Comparison of ENCODE assay signal across 1 cellular context in the genomic region with DNA sequence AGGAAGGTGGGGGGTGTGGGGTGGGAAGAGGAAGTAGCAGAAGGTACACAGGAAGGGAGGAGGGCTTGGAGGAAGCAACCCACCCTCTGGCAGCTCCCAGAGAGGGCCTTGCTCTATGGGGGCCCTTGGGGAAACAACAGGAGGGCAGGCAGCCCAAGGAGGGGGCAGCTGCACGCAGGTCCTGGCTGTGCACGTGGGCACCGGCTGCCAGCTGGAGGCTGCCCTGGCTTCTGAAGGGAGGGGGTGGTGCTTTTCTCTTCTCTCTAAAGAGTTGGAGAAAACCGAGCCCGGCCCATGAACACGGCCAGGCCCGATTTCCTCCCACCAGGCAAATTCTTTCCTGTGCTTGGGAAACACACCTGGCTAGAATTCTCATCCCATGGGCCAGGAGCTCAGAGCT.
TF ChIP-seq lines count a peak whose summit lies in the region.

No MANE protein-coding gene starts in this region.

TF ChIP-seq in WTC11, 78 proteins besides CTCF, POLR2A, EP300 and RAD21 (continued from another document):
- TF ChIP-seq STAT6 (CRISPR knock-in tag; conservative IDR thresholded peaks at IDR 0.05; ENCODE audit: low read depth) (no peak), SP1 (CRISPR knock-in tag; conservative IDR thresholded peaks at IDR 0.05) (no peak), ELF4 (CRISPR knock-in tag; IDR thresholded peaks at IDR 0.05; ENCODE audit: low read depth) (no peak), CDX4 (CRISPR knock-in tag; IDR thresholded peaks at IDR 0.05; ENCODE audit: borderline replicate concordance) (no peak), RORB (CRISPR knock-in tag; IDR thresholded peaks at IDR 0.05) (no peak), TCF7 (CRISPR knock-in tag; IDR thresholded peaks at IDR 0.05; ENCODE audit: low read depth) (no peak), HMGA2 (CRISPR knock-in tag; IDR thresholded peaks at IDR 0.05) (no peak), PREB (CRISPR knock-in tag; IDR thresholded peaks at IDR 0.05; ENCODE audit: borderline replicate concordance) (no peak)
